14 cellular contexts compared by ENCODE assay signal in the genomic region with DNA sequence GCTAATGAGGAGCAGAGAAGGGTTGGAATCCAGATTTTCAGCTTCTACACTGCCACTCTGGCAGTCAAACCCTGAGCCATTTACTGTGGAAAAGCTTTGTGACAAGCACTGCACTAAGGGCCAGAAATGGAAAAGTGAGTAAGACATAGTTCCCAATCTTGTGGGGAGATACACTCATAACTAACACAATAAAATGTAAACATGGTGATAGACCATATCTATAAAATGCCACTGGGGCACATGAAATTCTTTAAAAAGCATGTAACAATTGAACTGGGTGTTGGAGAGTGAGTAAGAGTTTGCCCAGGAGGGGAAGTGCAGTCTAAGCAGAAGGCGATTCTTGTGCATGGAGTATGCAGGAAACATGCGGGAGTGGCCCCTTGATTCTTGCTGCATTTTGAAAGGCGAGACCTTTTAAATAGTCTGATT. TPM values are rescaled to one million over a fixed set of nuclear protein-coding genes. Genes with fewer than 3 reads are reported as not detected.
DNase-seq lines count a peak whose midpoint lies in the region; ATAC-seq, FAIRE-seq and TF ChIP-seq lines count a peak whose summit lies in the region.
"Had no signal": no experiment of that assay in that cellular context is flagged by ENCODE, and none has a peak within 500 bp of the region (broad histone marks: within the 10 kb centered on the region; RNA-seq: fewer than 3 reads in every experiment).

No MANE protein-coding gene starts in this region.

- H3K27ac ChIP-seq in mammary epithelial cell (ENCODE audit: insufficient read depth, low read depth, low read length) (peak overlapping the region; percentile 33), mesenchymal stem cell (ENCODE audit: low read length, poor library complexity, severe bottlenecking) (no peak overlapping the region), pancreas (no peak overlapping the region)

- H3K4me1 ChIP-seq in mammary epithelial cell (ENCODE audit: insufficient read depth, low read length) (peaks cover 15% of the 10 kb centered on the region), mesenchymal stem cell (ENCODE audit: control insufficient read depth, insufficient read depth, low read depth, low read length) (peaks cover 1% of the 10 kb centered on the region), pancreas (no peaks in the 10 kb centered on the region)

- BruUV-seq in mammary epithelial cell (replicated peaks; lab: Mats Ljungman, UMichigan), result no TSS peak

- no peaks in the 10 kb centered on the region for H3K79me1 ChIP-seq in mesenchymal stem cell (replicated peaks; ENCODE audit: low read length, poor library complexity, severe bottlenecking)

- no peak overlapping the region for H3K14ac ChIP-seq in mesenchymal stem cell (ENCODE audit: low read length in 2 of 2)

- no peak overlapping the region for H3K4ac ChIP-seq in mesenchymal stem cell (ENCODE audit: low read depth in 1 of 2, low read length in 2 of 2)

- DNase-seq in AG20443 (ENCODE audit: low spot score) (peak; percentile 41), LHCN-M2 (ENCODE audit: low read depth) (peak; percentile 83), mammary epithelial cell (peak; percentile 77), mesenchymal stem cell (peak; percentile 80), pancreas (no peak), GM20000 (ENCODE audit: low spot score) (no peak)
- no peak for DNase-seq in central memory CD4-positive, alpha-beta T cell
- DNase-seq: activated CD4-positive, alpha-beta memory T cell treated with anti-CD3 and anti-CD28 coated beads for 36 hours; activated gamma-delta T cell treated with Interleukin-2 at 50 U/mL for 16 hours; KG1; NCI-H2029 treated with DMSO at 0.1 percent for 48 hours had no signal

- CTCF ChIA-PET in mammary epithelial cell (lab: Charles Lee; ENCODE audit: low non-redundant PET), result no interaction called here

- H3K4me3 ChIP-seq in mammary epithelial cell (replicated peaks in 1 of 3; ENCODE audit: insufficient read depth in 1 of 3, low read depth in 2 of 3, low read length in 3 of 3), result no peak overlapping the region
- H3K4me3 ChIP-seq in mesenchymal stem cell (ENCODE audit: insufficient read depth in 1 of 2, low read depth in 1 of 2, low read length in 2 of 2), result no peak overlapping the region
- H3K4me3 ChIP-seq in pancreas, result no peak overlapping the region

- no peak overlapping the region for H2BK12ac ChIP-seq in mesenchymal stem cell (ENCODE audit: low read length in 2 of 2)

- 32% methylated on average over 3 of the region's 3 CpGs for WGBS in mammary epithelial cell (ENCODE audit: low coverage, missing lambda C conversion rate)
- 11% methylated on average over 1 of the region's 3 CpGs for WGBS in mesenchymal stem cell
- 77 to 83% methylated on average over 3 of the region's 3 CpGs for WGBS in pancreas, 2 donors

- H3K36me3 ChIP-seq in mammary epithelial cell (ENCODE audit: insufficient read depth, low read length) (no peaks in the 10 kb centered on the region), mesenchymal stem cell (ENCODE audit: control insufficient read depth in 1 of 2, insufficient read depth in 2 of 2, low read depth in 1 of 2, low read length in 2 of 2) (no peaks in the 10 kb centered on the region), pancreas (no peaks in the 10 kb centered on the region)

- H2AFZ ChIP-seq in mammary epithelial cell (ENCODE audit: low read depth, low read length) (peak overlapping the region; percentile 15), mesenchymal stem cell (ENCODE audit: low read depth, low read length) (no peak overlapping the region)

- H3K9me3 ChIP-seq in mammary epithelial cell (replicated peaks; ENCODE audit: insufficient read depth, low read length), result no peaks in the 10 kb centered on the region
- H3K9me3 ChIP-seq in mesenchymal stem cell (ENCODE audit: control insufficient read depth, low read length), result no peaks in the 10 kb centered on the region
- no peaks in the 10 kb centered on the region for H3K9me3 ChIP-seq in pancreas

- H4K20me1 ChIP-seq in mammary epithelial cell (ENCODE audit: insufficient read depth, low read length), result no peaks in the 10 kb centered on the region

- ATAC-seq in GM21619 (IDR thresholded peaks at IDR 0.05; ENCODE audit: unreplicated experiment), result no peak
- no peak for ATAC-seq in pancreas

- no peak overlapping the region for H2BK5ac ChIP-seq in mesenchymal stem cell (ENCODE audit: low read depth, low read length, poor library complexity, severe bottlenecking)

- H3K4me2 ChIP-seq in mammary epithelial cell (ENCODE audit: insufficient read depth, low read depth, low read length), result peak overlapping the region; percentile 26
- no peak overlapping the region for H3K4me2 ChIP-seq in mesenchymal stem cell (ENCODE audit: low read length, poor library complexity, severe bottlenecking)

- no peak overlapping the region for H3K9ac ChIP-seq in mammary epithelial cell (ENCODE audit: insufficient read depth, low read length)
- H3K9ac ChIP-seq in mesenchymal stem cell (ENCODE audit: low read length), result peak overlapping the region; percentile 44

- H2BK120ac ChIP-seq in mesenchymal stem cell (ENCODE audit: low read depth, low read length), result no peak overlapping the region

- in situ Hi-C loops in mammary epithelial cell (cut with MboI; ENCODE audit: low sequenced_read_pairs in 2 of 2), result no loop called here

- no peak overlapping the region for H2AK5ac ChIP-seq in mesenchymal stem cell (ENCODE audit: low read length, severe bottlenecking)

- no peak overlapping the region for H3K18ac ChIP-seq in mesenchymal stem cell (ENCODE audit: low read depth in 1 of 2, low read length in 2 of 2)

- intact Hi-C loops in mammary epithelial cell (cut with micrococcal nuclease) (loop anchor here (10.0 kb wide), 1 partner anchor 54 kb away; no protein-coding TSS in a partner anchor), pancreas (cut with DNase I) (loop anchor here in 1 of 3 donors (10.0 kb wide), 1 partner anchor 264 kb away; no protein-coding TSS in a partner anchor)

- H3K27me3 ChIP-seq in mammary epithelial cell (ENCODE audit: insufficient read depth, low read length) (no peaks in the 10 kb centered on the region), mesenchymal stem cell (ENCODE audit: control insufficient read depth in 1 of 2, insufficient read depth in 1 of 2, low read length in 2 of 2) (no peaks in the 10 kb centered on the region), pancreas (peaks cover 0 to 3% (median 0%) of the 10 kb centered on the region in 4 donors)

- H4K91ac ChIP-seq in mesenchymal stem cell (ENCODE audit: low read length), result no peak overlapping the region

- no peak for FAIRE-seq in pancreas (lab: Jason Lieb, UNC)

- H2BK15ac ChIP-seq in mesenchymal stem cell (ENCODE audit: low read depth, poor library complexity, severe bottlenecking), result no peak overlapping the region

- H3K79me2 ChIP-seq in mammary epithelial cell (ENCODE audit: insufficient read depth, low read length), result no peaks in the 10 kb centered on the region

- dilution Hi-C loops in mammary epithelial cell (cut with HindIII; ENCODE audit: low sequenced_read_pairs), result no loop called here

- no peak overlapping the region for H4K8ac ChIP-seq in mesenchymal stem cell (ENCODE audit: low read length)

- TF ChIP-seq CTCF in mammary epithelial cell (conservative IDR thresholded peaks at IDR 0.05 in 1 of 2, IDR thresholded peaks at IDR 0.05 in 1 of 2; ENCODE audit: extremely low read depth in 1 of 2, insufficient read depth in 1 of 2, low read depth in 1 of 2, low read length in 2 of 2) (no peak), pancreas (IDR thresholded peaks at IDR 0.05) (no peak), GM20000 (IDR thresholded peaks at IDR 0.05; ENCODE audit: extremely low read depth, missing control alignments) (no peak)

- H3K23ac ChIP-seq in mesenchymal stem cell (ENCODE audit: low read length in 2 of 2), result no peak overlapping the region

RNA-seq across cellular contexts. Expression of a gene that starts 32.0 kb away (rescaled TPM):
- total RNA-seq in LHCN-M2 (2014; rRNA removed) (1,176 and 1,192 TPM in 2 replicates), mammary epithelial cell (100 to 1,000 TPM; 335 to 396 TPM), pancreas (100 to 1,000 TPM in 3 of 6 donors, 10 to 100 TPM in 3; 70.2 to 196 (median 92.8) TPM)
- 1,118 TPM for polyA plus RNA-seq in LHCN-M2 (2012)
- polyA plus RNA-seq in mammary epithelial cell (394 TPM), pancreas (100 to 1,000 TPM; 149 to 210 TPM)
- 313 TPM for polyA minus RNA-seq in mammary epithelial cell
- 578 TPM for polyA plus RNA-seq in mesenchymal stem cell (2013, experiment 1 of 2)
- 600 TPM for polyA plus RNA-seq in mesenchymal stem cell (2013, experiment 2 of 2)

RNA-seq across cellular contexts. Expression of a gene that starts 36.2 kb away (rescaled TPM):
- 3.3 and 5.8 TPM in 2 replicates for total RNA-seq in LHCN-M2 (2014; rRNA removed)
- 1.7 TPM for polyA plus RNA-seq in LHCN-M2 (2012)
- total RNA-seq in mammary epithelial cell, result not detected
- polyA plus RNA-seq in mammary epithelial cell, result 0.07 TPM
- not detected for polyA minus RNA-seq in mammary epithelial cell
- polyA plus RNA-seq in mesenchymal stem cell (2013, experiment 1 of 2), result not detected
- not detected for polyA plus RNA-seq in mesenchymal stem cell (2013, experiment 2 of 2)
- not detected for total RNA-seq in pancreas
- under 1 TPM in 1 of 2 donors, not detected in 1; 0.07 TPM for polyA plus RNA-seq in pancreas
- total RNA-seq: activated CD4-positive, alpha-beta memory T cell treated with anti-CD3 and anti-CD28 coated beads for 36 hours; liver; T-helper 2 cell treated with Interferon-gamma antibody and Interleukin-4, amounts not matched to agents 100 ng/mL and 5 ng/mL, for 36 hours had no signal
- polyA plus RNA-seq: liver had no signal

Comparison
In these comparisons a context has a peak if more than half of its experiments do, and no peak if none do; other contexts are left out.
1. DNase-seq: peak in AG20443 (single experiment), LHCN-M2 (single experiment), mammary epithelial cell (single experiment) and mesenchymal stem cell (single experiment); none in central memory CD4-positive, alpha-beta T cell (single experiment), pancreas (0 of 6) and GM20000 (single experiment).